In the genomic region with DNA sequence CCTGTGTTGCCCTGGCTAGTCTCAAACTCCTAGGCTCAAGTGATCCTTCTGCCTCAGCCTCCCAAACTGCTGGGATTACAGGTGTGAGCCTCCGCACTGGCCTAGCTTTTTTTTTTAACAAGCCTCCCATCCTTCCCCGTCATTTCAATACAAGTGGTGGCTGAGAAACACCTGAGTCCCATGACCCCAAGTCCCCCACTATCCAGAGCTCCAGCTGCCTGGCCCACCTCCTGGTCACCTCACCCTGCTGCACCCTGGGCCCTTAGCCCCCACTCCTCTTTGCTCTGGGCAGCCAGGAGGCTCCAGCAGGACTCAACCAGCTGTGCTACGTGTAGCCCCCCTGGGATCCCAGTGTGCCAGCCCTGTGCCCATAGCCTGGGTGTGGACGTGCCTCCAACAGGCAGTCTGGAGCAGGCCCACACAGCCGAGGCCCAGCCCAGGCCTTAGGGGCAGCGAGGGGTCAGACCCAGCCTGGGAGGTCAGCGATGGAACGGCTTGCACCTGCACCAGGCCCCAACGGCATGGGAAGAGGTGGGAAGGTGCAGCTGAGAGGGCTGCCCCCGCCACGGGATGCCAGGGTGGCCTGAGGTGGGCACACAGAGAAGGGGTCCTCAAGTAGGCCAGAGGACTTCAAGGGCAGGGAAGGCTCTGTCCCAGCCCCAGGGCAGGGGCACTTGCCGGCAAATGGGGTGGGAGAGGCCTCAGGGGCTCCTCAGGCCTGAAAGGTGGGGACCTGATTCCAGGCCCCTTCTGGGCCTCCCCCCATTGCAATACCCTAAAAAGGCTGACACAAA, we compare ENCODE assay signal across 15 cellular contexts. TPM values are rescaled to one million over a fixed set of nuclear protein-coding genes. Genes with fewer than 3 reads are reported as not detected.
DNase-seq lines count a peak whose midpoint lies in the region; ATAC-seq and TF ChIP-seq lines count a peak whose summit lies in the region.
"Had no signal": no experiment of that assay in that cellular context is flagged by ENCODE, and none has a peak within 500 bp of the region (broad histone marks: within the 10 kb centered on the region; RNA-seq: fewer than 3 reads in every experiment).

No MANE protein-coding gene starts in this region.

- no peak for ATAC-seq in Right ventricle myocardium superior (ENCODE audit: poor library complexity)
- no peak for ATAC-seq in upper lobe of right lung
- ATAC-seq: activated CD8-positive, alpha-beta T cell treated with anti-CD3 and anti-CD28 coated beads for 36 hours had no signal

- no peaks in the 10 kb centered on the region for H3K27me3 ChIP-seq in ascending aorta
- peaks cover 10% of the 10 kb centered on the region for H3K27me3 ChIP-seq in upper lobe of right lung
- H3K27me3 ChIP-seq in SJCRH30: peaks cover under 1% of the 10 kb centered on the region; the same call in 1 of the 2 replicates
- H3K27me3 ChIP-seq: brain microvascular endothelial cell had no signal

- H3K27ac ChIP-seq in ascending aorta: peak overlapping the region; percentile 92 to 97
- H3K27ac ChIP-seq in upper lobe of right lung: peak overlapping the region; percentile 91
- H3K27ac ChIP-seq in SJCRH30: no peak overlapping the region

- H3K9me3 Mint-ChIP-seq in osteocyte (ENCODE audit: unreplicated experiment): no peaks in the 10 kb centered on the region
- H3K9me3 Mint-ChIP-seq: activated CD8-positive, alpha-beta T cell treated with anti-CD3 and anti-CD28 coated beads for 36 hours had no signal

- H3K4me1 Mint-ChIP-seq in osteocyte (ENCODE audit: unreplicated experiment): peaks cover 89% of the 10 kb centered on the region

- no peak for DNase-seq in ascending aorta (ENCODE audit: low spot score in 2 of 2)
- DNase-seq in Right ventricle myocardium superior: peak; percentile 35
- no peak for DNase-seq in osteocyte (ENCODE audit: extremely low spot score, unreplicated experiment)
- no peak for DNase-seq in upper lobe of right lung
- DNase-seq in SJCRH30: no peak
- DNase-seq in NCI-H774 (lab: John Stamatoyannopoulos, UW): no peak
- no peak for DNase-seq in RPMI8226
- DNase-seq: activated CD8-positive, alpha-beta T cell treated with anti-CD3 and anti-CD28 coated beads for 36 hours; activated effector memory CD4-positive, alpha-beta T cell treated with anti-CD3 and anti-CD28 coated beads, Interleukin-2, amount 50 U/mL, for 16 hours; brain microvascular endothelial cell; HCEC 1CT; hippocampal formation; MV-4-11; NCI-H446 had no signal

- peak overlapping the region; percentile 93 for H3K27ac Mint-ChIP-seq in osteocyte (ENCODE audit: unreplicated experiment)
- H3K27ac Mint-ChIP-seq: activated CD8-positive, alpha-beta T cell treated with anti-CD3 and anti-CD28 coated beads for 36 hours had no signal

- no peaks in the 10 kb centered on the region for H3K9me3 ChIP-seq in ascending aorta
- H3K9me3 ChIP-seq in upper lobe of right lung: no peaks in the 10 kb centered on the region
- no peaks in the 10 kb centered on the region for H3K9me3 ChIP-seq in SJCRH30 (replicated peaks)

- H3K36me3 ChIP-seq in ascending aorta (no peaks in the 10 kb centered on the region), upper lobe of right lung (no peaks in the 10 kb centered on the region), SJCRH30 (no peaks in the 10 kb centered on the region)
- H3K36me3 ChIP-seq: brain microvascular endothelial cell had no signal

- no peaks in the 10 kb centered on the region for H3K27me3 Mint-ChIP-seq in osteocyte (ENCODE audit: unreplicated experiment)

- H3K4me3 Mint-ChIP-seq in osteocyte (ENCODE audit: unreplicated experiment): peak overlapping the region; percentile 26
- H3K4me3 Mint-ChIP-seq: activated CD8-positive, alpha-beta T cell treated with anti-CD3 and anti-CD28 coated beads for 36 hours had no signal

- intact Hi-C loops in ascending aorta (cut with DNase I) (loop anchor here (2.0 to 10.0 kb wide), 6 partner anchors 121 to 331 kb away; partner anchors contain the start of genes BRF1, BTBD6, INF2 and SIVA1), Right ventricle myocardium superior (cut with DNase I) (no loop called here), upper lobe of right lung (cut with DNase I) (no loop called here)

- TF ChIP-seq CTCF in ascending aorta (IDR thresholded peaks at IDR 0.05) (no peak), osteocyte (IDR thresholded peaks at IDR 0.05) (no peak), upper lobe of right lung (IDR thresholded peaks at IDR 0.05) (no peak)

- H3K4me1 ChIP-seq in ascending aorta (peaks cover 36 to 70% of the 10 kb centered on the region in 2 donors), upper lobe of right lung (peaks cover 81% of the 10 kb centered on the region), SJCRH30 (peaks cover 57% of the 10 kb centered on the region)

- H3K4me3 ChIP-seq in ascending aorta: no peak overlapping the region
- H3K4me3 ChIP-seq in upper lobe of right lung: no peak overlapping the region
- H3K4me3 ChIP-seq in SJCRH30: no peak overlapping the region

- no peaks in the 10 kb centered on the region for H3K36me3 Mint-ChIP-seq in osteocyte (ENCODE audit: unreplicated experiment)

RNA-seq across cellular contexts. Expression of gene AHNAK2, which starts 6.5 kb away (rescaled TPM):
- total RNA-seq in ascending aorta (35.5 TPM), Right ventricle myocardium superior (2.6 TPM), osteocyte (145 and 183 TPM in 2 replicates), upper lobe of right lung (13.7 TPM)
- 1.3 and 1.6 TPM in 2 replicates for total RNA-seq in SJCRH30 (2014; rRNA removed; shearing (Covaris generic))

RNA-seq across cellular contexts. Expression of gene CLBA1, which starts 13.9 kb away (rescaled TPM):
- 18.1 TPM for total RNA-seq in ascending aorta
- 1.5 TPM for total RNA-seq in Right ventricle myocardium superior
- total RNA-seq in osteocyte: 7.5 and 7.7 TPM in 2 replicates
- 6.9 TPM for total RNA-seq in upper lobe of right lung
- total RNA-seq in SJCRH30 (2014; rRNA removed; shearing (Covaris generic)): 2.6 and 3.0 TPM in 2 replicates

RNA-seq across cellular contexts. Expression of gene PLD4, which starts 47.0 kb away (rescaled TPM):
- total RNA-seq in ascending aorta (not detected), Right ventricle myocardium superior (0.13 TPM), osteocyte (0.05 and 0.18 TPM in 2 replicates), upper lobe of right lung (3.1 TPM)
- not detected in 2 replicates for total RNA-seq in SJCRH30 (2014; rRNA removed; shearing (Covaris generic))
- total RNA-seq: activated CD8-positive, alpha-beta T cell treated with anti-CD3 and anti-CD28 coated beads for 36 hours; lung microvascular endothelial cell had no signal

RNA-seq across cellular contexts. Expression of gene CDCA4, which starts 49.2 kb away (rescaled TPM):
- total RNA-seq in ascending aorta (2.3 TPM), Right ventricle myocardium superior (1.6 TPM), osteocyte (14.6 and 17.4 TPM in 2 replicates), upper lobe of right lung (4.1 TPM)
- 92.3 and 98.0 TPM in 2 replicates for total RNA-seq in SJCRH30 (2014; rRNA removed; shearing (Covaris generic))
